ENCODE assay signal across 8 cellular contexts in genomic region chr13:20814224-20814910, GRCh38. TPM values are rescaled to one million over a fixed set of nuclear protein-coding genes. Genes with fewer than 3 reads are reported as not detected.
DNase-seq lines count a peak whose midpoint lies in the region; ATAC-seq and TF ChIP-seq lines count a peak whose summit lies in the region.

No MANE protein-coding gene starts in this region.

- H3K27ac ChIP-seq in endodermal cell (ENCODE audit: low read depth, low read length): no peak overlapping the region

- no peaks in the 10 kb centered on the region for H3K9me3 ChIP-seq in endodermal cell (ENCODE audit: control insufficient read depth, low read length)

- no peak overlapping the region for H3K9ac ChIP-seq in endodermal cell (ENCODE audit: extremely low read depth, low read length, poor library complexity, severe bottlenecking)

- H3K27me3 Mint-ChIP-seq in endodermal cell (ENCODE audit: insufficient read depth) (no peaks in the 10 kb centered on the region), mesothelial cell of epicardium (ENCODE audit: low read depth) (no peaks in the 10 kb centered on the region), T-cell (no peaks in the 10 kb centered on the region)

- H3K36me3 ChIP-seq in endodermal cell (ENCODE audit: control insufficient read depth, insufficient read depth, low read length): peaks cover 34% of the 10 kb centered on the region

- H3K4me3 ChIP-seq in AG09309 (ENCODE audit: control insufficient read depth, low read depth, low read length): no peak overlapping the region
- H3K4me3 ChIP-seq in endodermal cell (ENCODE audit: low read length): no peak overlapping the region

- H3K36me3 Mint-ChIP-seq in endodermal cell (ENCODE audit: low read depth): peaks cover 37% of the 10 kb centered on the region
- H3K36me3 Mint-ChIP-seq in mesothelial cell of epicardium: peaks cover 13% of the 10 kb centered on the region
- peaks cover 29% of the 10 kb centered on the region for H3K36me3 Mint-ChIP-seq in T-cell

- DNase-seq in AG09309 (ENCODE audit: low read depth): peak; percentile 75
- DNase-seq in NCI-H446 (lab: John Stamatoyannopoulos, UW): peak; percentile 87 to 92
- no peak for DNase-seq in endodermal cell
- peak; percentile 27 to 44 for DNase-seq in mesothelial cell of epicardium (ENCODE audit: low spot score in 2 of 2, unreplicated experiment in 2 of 2)
- DNase-seq in T-cell: no peak
- no peak for DNase-seq in cortex of kidney (lab: John Stamatoyannopoulos, UW)

- 93% methylated on average over 4 of the region's 5 CpGs; no CpG with 5 or more reads in 1 of the 2 experiments for WGBS in endodermal cell (ENCODE audit: insufficient coverage in 1 of 2, insufficient read length in 1 of 2), 2 experiments

- CTCF ChIA-PET in T-cell (lab: Charles Lee): interaction anchor here in 1 of 2 donors (0.6 kb wide), 1 partner anchor 314 kb away, joined by 3 read pairs; no protein-coding TSS in a partner anchor

- H3K4me1 ChIP-seq in endodermal cell (ENCODE audit: control insufficient read depth, insufficient read depth, low read length): peaks cover 5% of the 10 kb centered on the region

- H3K27ac Mint-ChIP-seq in endodermal cell (peak overlapping the region; percentile 69), mesothelial cell of epicardium (peak overlapping the region; percentile 84), T-cell (no peak overlapping the region)

- no peak for TF ChIP-seq CTCF in AG09309 (IDR thresholded peaks at IDR 0.05; ENCODE audit: control insufficient read depth, insufficient read depth, low read depth, low read length, missing control alignments)
- no peak for TF ChIP-seq CTCF in endodermal cell (conservative IDR thresholded peaks at IDR 0.05)
- TF ChIP-seq CTCF in mesothelial cell of epicardium (IDR thresholded peaks at IDR 0.05; ENCODE audit: unreplicated experiment): no peak

- POLR2A ChIA-PET in T-cell (lab: Charles Lee): no interaction called here

- no peaks in the 10 kb centered on the region for H3K27me3 ChIP-seq in endodermal cell (ENCODE audit: control insufficient read depth, insufficient read depth, low read length, poor library complexity, severe bottlenecking)

- H3K9me3 Mint-ChIP-seq in endodermal cell (no peaks in the 10 kb centered on the region), mesothelial cell of epicardium (no peaks in the 10 kb centered on the region), T-cell (no peaks in the 10 kb centered on the region)

- peaks cover 2% of the 10 kb centered on the region for H3K4me1 Mint-ChIP-seq in endodermal cell
- peaks cover 14% of the 10 kb centered on the region for H3K4me1 Mint-ChIP-seq in mesothelial cell of epicardium
- peaks cover 2 to 6% (median 3%) of the 10 kb centered on the region in 3 donors for H3K4me1 Mint-ChIP-seq in T-cell

- ATAC-seq in GM18519 (IDR thresholded peaks at IDR 0.05; ENCODE audit: low FRiP score, unreplicated experiment): no peak
- no peak for ATAC-seq in GM21825 (IDR thresholded peaks at IDR 0.05; ENCODE audit: unreplicated experiment)
- no peak for ATAC-seq in T-cell (replicated peaks in 1 of 4)

- H3K4me3 Mint-ChIP-seq in endodermal cell (no peak overlapping the region), mesothelial cell of epicardium (no peak overlapping the region), T-cell (no peak overlapping the region)

RNA-seq across cellular contexts. Expression of gene EEF1AKMT1, which starts 40.6 kb away (rescaled TPM):
- total RNA-seq in endodermal cell (1 to 10 TPM; 7.6 to 8.1 TPM), mesothelial cell of epicardium (9.5 to 12.4 TPM (median 10.4 TPM) in 3 replicates), T-cell (1 to 10 TPM; 3.5 to 6.1 (median 4.3) TPM)
- 10.2 TPM for polyA plus RNA-seq in endodermal cell (2013, experiment 1 of 2)
- 10.1 TPM for polyA plus RNA-seq in endodermal cell (2013, experiment 2 of 2)

Comparison
In these comparisons a context has a peak if more than half of its experiments do, and no peak if none do; other contexts are left out.
1. DNase-seq: peak in AG09309 (single experiment), NCI-H446 (2 of 2) and mesothelial cell of epicardium (2 of 2); none in endodermal cell (single experiment), T-cell (0 of 34) and cortex of kidney (single experiment).
2. H3K27ac Mint-ChIP-seq: peak in endodermal cell (single experiment) and mesothelial cell of epicardium (single experiment); none in T-cell (0 of 2).